Comparison of ENCODE assay signal across 19 cellular contexts in the genomic region with DNA sequence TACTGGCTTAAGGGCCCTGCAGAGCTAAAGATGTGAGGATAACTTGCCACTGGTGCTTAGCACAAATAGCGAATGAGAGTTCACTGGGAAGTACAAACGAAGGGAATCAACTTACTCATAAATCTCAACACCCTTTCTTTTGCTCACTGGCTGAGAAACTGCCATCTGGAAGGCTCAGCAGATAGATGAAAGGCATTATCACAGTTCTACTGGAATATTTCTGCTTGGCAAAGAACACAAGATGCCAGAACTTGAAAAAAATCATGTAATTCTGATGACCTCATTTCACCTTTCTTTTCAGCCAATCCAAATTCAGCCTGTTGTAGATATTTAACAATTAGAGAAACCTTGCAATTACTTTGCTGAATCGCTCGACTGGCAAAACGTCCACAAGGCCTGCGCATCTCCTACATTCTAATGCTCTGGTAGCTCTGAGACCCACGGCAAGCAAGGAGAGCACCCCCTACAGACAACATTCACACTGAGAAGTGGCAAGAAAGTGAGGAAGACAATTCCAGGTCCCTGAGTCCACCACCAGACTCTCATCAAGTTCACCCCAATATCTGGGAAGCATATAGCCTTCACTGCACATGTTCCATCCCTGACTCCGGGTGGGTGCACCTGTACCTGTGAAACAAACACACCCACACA. TPM values are rescaled to one million over a fixed set of nuclear protein-coding genes. Genes with fewer than 3 reads are reported as not detected.
A peak's percentile ranks its signal among the peaks of the same experiment; 100 is the strongest.
DNase-seq lines count a peak whose midpoint lies in the region; ATAC-seq and TF ChIP-seq lines count a peak whose summit lies in the region.
"Had no signal": no experiment of that assay in that cellular context is flagged by ENCODE, and none has a peak within 500 bp of the region (broad histone marks: within the 10 kb centered on the region; RNA-seq: fewer than 3 reads in every experiment).

No MANE protein-coding gene starts in this region.

- no peak overlapping the region for H3K23ac ChIP-seq in mesendoderm (ENCODE audit: low read length)

- DNase-seq in AG08395 (ENCODE audit: low spot score), result peak; percentile 15
- DNase-seq in NCI-H446 treated with DMSO at 0.1 percent for 48 hours (lab: John Stamatoyannopoulos, UW), result peak; percentile 42
- DNase-seq in chondrocyte (ENCODE audit: low spot score), result no peak
- DNase-seq in mesendoderm, result peak; percentile 57
- no peak for DNase-seq in stimulated activated CD4-positive, alpha-beta T cell treated with anti-CD3 and anti-CD28 coated beads, Interleukin-1b, Interleukin-23, amount 100 ng/mL, for 48 hours
- DNase-seq: ACHN; activated CD4-positive, CD25-positive, alpha-beta regulatory T cell treated with anti-CD3 and anti-CD28 coated beads, Interleukin-2, amount 50 U/mL, for 72 hours; activated naive CD4-positive, alpha-beta T cell treated with anti-CD3 and anti-CD28 coated beads, Interleukin-2, amount 50 U/mL, for 16 hours; cerebellar nuclear complex; GDM1; NCI-H1930; T-helper 1 cell had no signal

- H3K56ac ChIP-seq in mesendoderm (ENCODE audit: low read length), result no peak overlapping the region

- no peaks in the 10 kb centered on the region for H3K9me3 Mint-ChIP-seq in chondrocyte (ENCODE audit: low read depth)

- whole genome bisulfite sequencing in mesendoderm (ENCODE audit: extremely low coverage, insufficient coverage, low lambda C conversion rate), result no CpG with 5 or more reads among the region's 8 CpGs

- no peak overlapping the region for H3K4me2 ChIP-seq in mesendoderm (ENCODE audit: low read length)

- H3K79me1 ChIP-seq in mesendoderm (ENCODE audit: low read length), result no peaks in the 10 kb centered on the region

- ATAC-seq in HG03378 (IDR thresholded peaks at IDR 0.05; ENCODE audit: unreplicated experiment) (no peak), HG03354 (IDR thresholded peaks at IDR 0.05; ENCODE audit: poor library complexity, severe bottlenecking, unreplicated experiment) (no peak), HG02642 (IDR thresholded peaks at IDR 0.05; ENCODE audit: poor library complexity, unreplicated experiment) (no peak)
- ATAC-seq: left lobe of liver had no signal

- no peaks in the 10 kb centered on the region for H3K36me3 ChIP-seq in mesendoderm (ENCODE audit: control insufficient read depth, insufficient read depth, low read length)
- H3K36me3 ChIP-seq: suprapubic skin had no signal

- no peak overlapping the region for H2BK120ac ChIP-seq in mesendoderm (ENCODE audit: low read depth, low read length)

- no peak overlapping the region for H3K4me3 ChIP-seq in mesendoderm (ENCODE audit: low read length)
- H3K4me3 ChIP-seq: suprapubic skin had no signal

- H3K27me3 ChIP-seq in mesendoderm (ENCODE audit: insufficient read depth, low read length, poor library complexity), result no peaks in the 10 kb centered on the region
- H3K27me3 ChIP-seq: suprapubic skin had no signal

- H3K27ac ChIP-seq in mesendoderm (ENCODE audit: low read depth, low read length), result no peak overlapping the region
- H3K27ac ChIP-seq: epithelial cell of prostate, suprapubic skin had no signal

- no peaks in the 10 kb centered on the region for H3K27me3 Mint-ChIP-seq in chondrocyte (ENCODE audit: low read depth)

- H4K8ac ChIP-seq in mesendoderm (ENCODE audit: low read depth, low read length), result no peak overlapping the region

- H3K4me3 Mint-ChIP-seq in chondrocyte (ENCODE audit: unreplicated experiment), result no peak overlapping the region

- no peak overlapping the region for H4K5ac ChIP-seq in mesendoderm (ENCODE audit: low read length)

- H3K36me3 Mint-ChIP-seq in chondrocyte (ENCODE audit: low read depth), result peaks cover 3% of the 10 kb centered on the region

- TF ChIP-seq CTCF in chondrocyte (IDR thresholded peaks at IDR 0.05), result peak; percentile 30

- H3K18ac ChIP-seq in mesendoderm (ENCODE audit: low read length), result no peak overlapping the region

- H3K27ac Mint-ChIP-seq in chondrocyte (ENCODE audit: unreplicated experiment), result no peak overlapping the region
- H3K27ac Mint-ChIP-seq: progenitor cell of endocrine pancreas had no signal

- H3K4me1 Mint-ChIP-seq in chondrocyte (ENCODE audit: low read depth), result peaks cover 64% of the 10 kb centered on the region

- no peaks in the 10 kb centered on the region for H3K79me2 ChIP-seq in mesendoderm (ENCODE audit: control insufficient read depth, insufficient read depth, low read length)

- no peak overlapping the region for H3K4ac ChIP-seq in mesendoderm (ENCODE audit: low read depth, low read length)

- H2AK5ac ChIP-seq in mesendoderm (ENCODE audit: low read length), result no peak overlapping the region

- no peak overlapping the region for H3K9ac ChIP-seq in mesendoderm (ENCODE audit: low read length)

- H2BK5ac ChIP-seq in mesendoderm (ENCODE audit: low read length), result no peak overlapping the region

- H2BK15ac ChIP-seq in mesendoderm (replicated peaks; ENCODE audit: low read depth), result no peak overlapping the region

- no peaks in the 10 kb centered on the region for H3K4me1 ChIP-seq in mesendoderm (ENCODE audit: control insufficient read depth, low read depth, low read length)

RNA-seq across cellular contexts. Expression of gene TSPAN5, which starts 27.5 kb away (rescaled TPM):
- total RNA-seq in chondrocyte, result 52.2 to 57.7 TPM (median 55.5 TPM) in 3 replicates
- polyA plus RNA-seq in mesendoderm (2013, experiment 1 of 2), result 5.9 TPM
- 6.0 TPM for polyA plus RNA-seq in mesendoderm (2013, experiment 2 of 2)

Comparison
In these comparisons a context has a peak if more than half of its experiments do, and no peak if none do; other contexts are left out.
1. DNase-seq: peak in AG08395 (single experiment), NCI-H446 treated with DMSO at 0.1 percent for 48 hours (single experiment) and mesendoderm (single experiment); none in chondrocyte (single experiment) and stimulated activated CD4-positive, alpha-beta T cell treated with anti-CD3 and anti-CD28 coated beads, Interleukin-1b, Interleukin-23, amount 100 ng/mL, for 48 hours (single experiment).